ENCODE assay signal across 14 cellular contexts in genomic region chr1:209388358-209388757, GRCh38.
DNase-seq lines count a peak whose midpoint lies in the region; ATAC-seq, FAIRE-seq and TF ChIP-seq lines count a peak whose summit lies in the region.
"Had no signal": no experiment of that assay in that cellular context is flagged by ENCODE, and none has a peak within 500 bp of the region (broad histone marks: within the 10 kb centered on the region; RNA-seq: fewer than 3 reads in every experiment).

No MANE protein-coding gene starts in this region.

- H3K27me3 ChIP-seq in endodermal cell (ENCODE audit: control insufficient read depth, insufficient read depth, low read length, poor library complexity, severe bottlenecking): no peaks in the 10 kb centered on the region
- no peaks in the 10 kb centered on the region for H3K27me3 ChIP-seq in mesenchymal stem cell (ENCODE audit: control insufficient read depth in 1 of 2, insufficient read depth in 1 of 2, low read length in 2 of 2)

- H3K9me3 ChIP-seq in A549 (no peaks in the 10 kb centered on the region), endodermal cell (ENCODE audit: control insufficient read depth, low read length) (no peaks in the 10 kb centered on the region), mesenchymal stem cell (ENCODE audit: control insufficient read depth, low read length) (no peaks in the 10 kb centered on the region)

- POLR2A ChIA-PET in A549 (lab: Yijun Ruan, JAX): no interaction called here

- H3K27me3 Mint-ChIP-seq in endodermal cell (ENCODE audit: insufficient read depth) (no peaks in the 10 kb centered on the region), natural killer cell (ENCODE audit: low read depth in 2 of 2) (peaks cover 0 to 7% of the 10 kb centered on the region in 2 donors)

- FAIRE-seq in A549 (lab: Jason Lieb, UNC): no peak

- peaks cover 20% of the 10 kb centered on the region for H3K4me1 ChIP-seq in A549
- H3K4me1 ChIP-seq in endodermal cell (ENCODE audit: control insufficient read depth, insufficient read depth, low read length): peaks cover 49% of the 10 kb centered on the region
- H3K4me1 ChIP-seq in mesenchymal stem cell (ENCODE audit: control insufficient read depth, insufficient read depth, low read depth, low read length): peaks cover 11% of the 10 kb centered on the region

- H3K9ac ChIP-seq in endodermal cell (ENCODE audit: extremely low read depth, low read length, poor library complexity, severe bottlenecking): no peak overlapping the region
- H3K9ac ChIP-seq in mesenchymal stem cell (ENCODE audit: low read length): no peak overlapping the region

- H3K9me3 Mint-ChIP-seq in endodermal cell: no peaks in the 10 kb centered on the region
- H3K9me3 Mint-ChIP-seq in natural killer cell: peaks cover 0 to 3% of the 10 kb centered on the region in 2 donors

- no peak overlapping the region for H4K91ac ChIP-seq in mesenchymal stem cell (ENCODE audit: low read length)

- peak overlapping the region; percentile 5 for H4K8ac ChIP-seq in mesenchymal stem cell (ENCODE audit: low read length)

- no peak for TF ChIP-seq CTCF in A549 (IDR thresholded peaks at IDR 0.05)
- no peak for TF ChIP-seq CTCF in endodermal cell (conservative IDR thresholded peaks at IDR 0.05)
- no peak for TF ChIP-seq CTCF in natural killer cell (IDR thresholded peaks at IDR 0.05)

- CTCF ChIA-PET in A549 (lab: Yijun Ruan, JAX): no interaction called here

- no peak overlapping the region for H3K4ac ChIP-seq in mesenchymal stem cell (ENCODE audit: low read depth in 1 of 2, low read length in 2 of 2)

- H2AFZ ChIP-seq in mesenchymal stem cell (ENCODE audit: low read depth, low read length): no peak overlapping the region

- no peak for TF ChIP-seq RAD21 in A549 (conservative IDR thresholded peaks at IDR 0.05 in 1 of 2, IDR thresholded peaks at IDR 0.05 in 1 of 2)

- peaks cover 5% of the 10 kb centered on the region for H3K36me3 Mint-ChIP-seq in endodermal cell (ENCODE audit: low read depth)
- H3K36me3 Mint-ChIP-seq in natural killer cell: no peaks in the 10 kb centered on the region

- peak overlapping the region; percentile 40 for H2AK5ac ChIP-seq in mesenchymal stem cell (ENCODE audit: low read length, severe bottlenecking)

- no peak overlapping the region for H3K14ac ChIP-seq in mesenchymal stem cell (ENCODE audit: low read length in 2 of 2)

- H2BK120ac ChIP-seq in mesenchymal stem cell (ENCODE audit: low read depth, low read length): no peak overlapping the region

- ATAC-seq in A549 (no peak), GM18909 (IDR thresholded peaks at IDR 0.05; ENCODE audit: poor library complexity, unreplicated experiment) (no peak), natural killer cell (no peak)

- H3K4me1 Mint-ChIP-seq in endodermal cell (peaks cover 76% of the 10 kb centered on the region), natural killer cell (no peaks in the 10 kb centered on the region)

- no peak overlapping the region for H3K4me3 ChIP-seq in A549
- H3K4me3 ChIP-seq in endodermal cell (ENCODE audit: low read length): no peak overlapping the region
- H3K4me3 ChIP-seq in mesenchymal stem cell (ENCODE audit: insufficient read depth in 1 of 2, low read depth in 1 of 2, low read length in 2 of 2): no peak overlapping the region

- H3K36me3 ChIP-seq in endodermal cell (ENCODE audit: control insufficient read depth, insufficient read depth, low read length): no peaks in the 10 kb centered on the region
- H3K36me3 ChIP-seq in mesenchymal stem cell (ENCODE audit: control insufficient read depth in 1 of 2, insufficient read depth in 2 of 2, low read depth in 1 of 2, low read length in 2 of 2): no peaks in the 10 kb centered on the region

- no peak for TF ChIP-seq POLR2A in A549 (IDR thresholded peaks at IDR 0.05; ENCODE audit: low read length)

- no peak overlapping the region for H3K4me3 Mint-ChIP-seq in endodermal cell
- no peak overlapping the region for H3K4me3 Mint-ChIP-seq in natural killer cell

- H2BK15ac ChIP-seq in mesenchymal stem cell (ENCODE audit: low read depth, poor library complexity, severe bottlenecking): no peak overlapping the region

- H3K18ac ChIP-seq in mesenchymal stem cell (ENCODE audit: low read depth in 1 of 2, low read length in 2 of 2): no peak overlapping the region

- H3K4me2 ChIP-seq in A549: no peak overlapping the region; the same call in 2 of the 3 replicates
- H3K4me2 ChIP-seq in mesenchymal stem cell (ENCODE audit: low read length, poor library complexity, severe bottlenecking): no peak overlapping the region

- peak overlapping the region; percentile 19 for H3K27ac Mint-ChIP-seq in endodermal cell
- H3K27ac Mint-ChIP-seq in natural killer cell: no peak overlapping the region

- WGBS in A549 (ENCODE audit: missing lambda C conversion rate): 87% methylated on average over 1 of the region's 1 CpG
- WGBS in endodermal cell (ENCODE audit: insufficient coverage in 1 of 2, insufficient read length in 1 of 2), 2 experiments: 96% methylated on average over 1 of the region's 1 CpG; no CpG with 5 or more reads in 1 of the 2 experiments
- 93% methylated on average over 1 of the region's 1 CpG for WGBS in mesenchymal stem cell

- no peak for TF ChIP-seq EP300 in A549 (IDR thresholded peaks at IDR 0.05)

- H3K23ac ChIP-seq in mesenchymal stem cell (ENCODE audit: low read length in 2 of 2): no peak overlapping the region

- intact Hi-C loops in natural killer cell (cut with micrococcal nuclease): no loop called here

- H3K27ac ChIP-seq in A549: peak overlapping the region; percentile 46 to 66; a peak in 3 of 6 replicates
- H3K27ac ChIP-seq in endodermal cell (ENCODE audit: low read depth, low read length): no peak overlapping the region
- peak overlapping the region; percentile 15 for H3K27ac ChIP-seq in mesenchymal stem cell (ENCODE audit: low read length, poor library complexity, severe bottlenecking)

- no peak overlapping the region for H2BK5ac ChIP-seq in mesenchymal stem cell (ENCODE audit: low read depth, low read length, poor library complexity, severe bottlenecking)

- no peaks in the 10 kb centered on the region for H3K79me1 ChIP-seq in mesenchymal stem cell (replicated peaks; ENCODE audit: low read length, poor library complexity, severe bottlenecking)

- DNase-seq in A549 (ENCODE audit: low read depth in 1 of 2, low spot score in 1 of 2) (no peak), HT1080 (ENCODE audit: low read depth) (peak; percentile 62), endodermal cell (no peak), mesenchymal stem cell (no peak), natural killer cell (no peak), DMS53 (lab: John Stamatoyannopoulos, UW) (no peak), ecto neural progenitor cell (ENCODE audit: low spot score) (no peak)
- DNase-seq: DMS79 treated with DMSO at 0.1 percent for 48 hours, GF-D8, GOT3, KG1, NCI-H1092, NCI-H82 had no signal

- H2BK12ac ChIP-seq in mesenchymal stem cell (ENCODE audit: low read length in 2 of 2): no peak overlapping the region

TF ChIP-seq in A549, 52 proteins besides CTCF, POLR2A, EP300 and RAD21:
- TF ChIP-seq RFX5 (IDR thresholded peaks at IDR 0.05): no peak
